In the genomic region with DNA sequence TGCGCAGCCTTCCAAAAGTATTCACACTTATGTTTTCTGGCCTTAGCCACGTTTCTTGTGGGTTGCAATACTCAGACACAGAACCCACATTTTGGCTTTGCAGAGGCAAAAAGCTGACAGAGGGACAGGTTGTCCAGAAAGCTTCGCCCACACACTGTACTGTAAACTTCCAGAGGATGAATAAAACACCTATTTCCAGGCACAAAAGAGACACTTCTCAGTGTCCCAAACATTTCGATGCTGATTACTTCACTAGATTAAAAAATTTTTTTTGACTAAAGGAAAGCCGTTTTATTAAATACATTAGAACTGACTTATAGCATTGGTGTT, we compare ENCODE assay signal across 7 cellular contexts. TPM values are rescaled to one million over a fixed set of nuclear protein-coding genes. Genes with fewer than 3 reads are reported as not detected.
DNase-seq lines count a peak whose midpoint lies in the region; ATAC-seq and TF ChIP-seq lines count a peak whose summit lies in the region.

No MANE protein-coding gene starts in this region.

- H3K36me3 ChIP-seq in OCI-LY3 (replicated peaks; ENCODE audit: low read depth, low read length) (no peaks in the 10 kb centered on the region), endocrine pancreas (ENCODE audit: control insufficient read depth, insufficient read depth, low read length) (no peaks in the 10 kb centered on the region), gastrocnemius medialis (no peaks in the 10 kb centered on the region)

- intact Hi-C loops in Calu3 (cut with micrococcal nuclease; ENCODE audit: unreplicated experiment): loop anchor here (1.0 to 2.0 kb wide), 2 partner anchors 29 to 68 kb away; a partner anchor contains a TSS
- intact Hi-C loops in gastrocnemius medialis (cut with DNase I; ENCODE audit: low total_unique reads): loop anchor here (1.0 kb wide), 4 partner anchors 19 to 68 kb away; no protein-coding TSS in a partner anchor

- CTCF ChIA-PET in Calu3 (lab: Charles Lee): no interaction called here

- peak overlapping the region; percentile 92 for H2AFZ ChIP-seq in OCI-LY3 (ENCODE audit: low read depth, low read length)

- H3K9ac ChIP-seq in OCI-LY3 (ENCODE audit: low read length) (no peak overlapping the region; the same call in 1 of the 2 replicates), endocrine pancreas (ENCODE audit: control insufficient read depth, insufficient read depth, low read length) (no peak overlapping the region)

- BruUV-seq in Calu3 (replicated peaks; lab: Mats Ljungman, UMichigan): no TSS peak

- no peaks in the 10 kb centered on the region for H3K9me3 ChIP-seq in OCI-LY3 (ENCODE audit: insufficient read depth, low read length)
- no peaks in the 10 kb centered on the region for H3K9me3 ChIP-seq in endocrine pancreas (ENCODE audit: control insufficient read depth, low read length)
- no peaks in the 10 kb centered on the region for H3K9me3 ChIP-seq in gastrocnemius medialis

- in situ Hi-C loops in gastrocnemius medialis (cut with MboI; ENCODE audit: low sequenced_read_pairs in 4 of 4): loop anchor here in 2 of 4 donors (10.0 kb wide), 1 partner anchor 71 kb away; a partner anchor contains a TSS

- no peaks in the 10 kb centered on the region for H3K9me3 Mint-ChIP-seq in Calu3 (ENCODE audit: low read depth, unreplicated experiment)

- H3K27me3 ChIP-seq in OCI-LY3 (ENCODE audit: low read depth, low read length) (no peaks in the 10 kb centered on the region), endocrine pancreas (ENCODE audit: control insufficient read depth, insufficient read depth, low read length) (no peaks in the 10 kb centered on the region), gastrocnemius medialis (no peaks in the 10 kb centered on the region)

- no peak for DNase-seq in Calu3
- DNase-seq in gastrocnemius medialis: no peak
- no peak for DNase-seq in stimulated activated CD4-positive, alpha-beta T cell treated with anti-CD3 and anti-CD28 coated beads, Interleukin-4, amount 100 ng/mL, for 24 hours

- TF ChIP-seq CTCF in Calu3 (IDR thresholded peaks at IDR 0.05; ENCODE audit: unreplicated experiment): no peak
- TF ChIP-seq CTCF in OCI-LY3 (IDR thresholded peaks at IDR 0.05; ENCODE audit: low read depth, low read length): no peak; the same call in 1 of the 2 replicates
- no peak for TF ChIP-seq CTCF in gastrocnemius medialis (IDR thresholded peaks at IDR 0.05 in 4 of 5, conservative IDR thresholded peaks at IDR 0.05 in 1 of 5)

- H3K79me2 ChIP-seq in OCI-LY3 (ENCODE audit: low read length): no peaks in the 10 kb centered on the region

- H3K36me3 Mint-ChIP-seq in Calu3 (ENCODE audit: insufficient read depth, unreplicated experiment): peaks cover 6% of the 10 kb centered on the region

- H3K27ac Mint-ChIP-seq in Calu3 (ENCODE audit: unreplicated experiment): no peak overlapping the region

- peak overlapping the region; percentile 39 for H3K4me3 Mint-ChIP-seq in Calu3 (ENCODE audit: low read depth, unreplicated experiment)

- H3K27ac ChIP-seq in OCI-LY3 (ENCODE audit: low read length): no peak overlapping the region
- H3K27ac ChIP-seq in gastrocnemius medialis: no peak overlapping the region

- H3K4me3 ChIP-seq in OCI-LY3 (ENCODE audit: low read length) (peak overlapping the region; percentile 69), endocrine pancreas (ENCODE audit: control insufficient read depth, insufficient read depth, low read length) (peak overlapping the region; percentile 22), gastrocnemius medialis (peak overlapping the region in 3 of 4 donors; percentile 41 to 50 (median 43))

- ATAC-seq in gastrocnemius medialis (peak in 1 of 2 donors; percentile 18), GM19463 (IDR thresholded peaks at IDR 0.05; ENCODE audit: unreplicated experiment) (no peak)
- no peak for ATAC-seq in activated CD4-positive, CD25-positive, alpha-beta regulatory T cell treated with anti-CD3 and anti-CD28 coated beads, Interleukin-2, amount 50 U/mL, for 24 hours

- no peaks in the 10 kb centered on the region for H4K20me1 ChIP-seq in OCI-LY3 (ENCODE audit: insufficient read depth, low read length)

- H3K4me2 ChIP-seq in OCI-LY3 (ENCODE audit: low read length): peak overlapping the region; percentile 77

- H3K4me1 ChIP-seq in OCI-LY3 (ENCODE audit: low read length) (peaks cover 14% of the 10 kb centered on the region), endocrine pancreas (ENCODE audit: control insufficient read depth, insufficient read depth, low read length) (peaks cover 9% of the 10 kb centered on the region), gastrocnemius medialis (peaks cover 17 to 18% of the 10 kb centered on the region in 2 donors)

- H3K27me3 Mint-ChIP-seq in Calu3 (ENCODE audit: unreplicated experiment): no peaks in the 10 kb centered on the region

- TF ChIP-seq POLR2A in gastrocnemius medialis (IDR thresholded peaks at IDR 0.05): no peak

- peaks cover 15% of the 10 kb centered on the region for H3K4me1 Mint-ChIP-seq in Calu3 (ENCODE audit: low read depth, unreplicated experiment)

RNA-seq across cellular contexts. Expression of a gene that starts 28.0 kb away (rescaled TPM):
- total RNA-seq in Calu3 (2022): 10.7 and 11.4 TPM in 2 replicates
- total RNA-seq in gastrocnemius medialis: 1 to 10 TPM; 4.3 to 8.3 (median 5.8) TPM

RNA-seq across cellular contexts. Expression of a gene that starts 30.3 kb away (rescaled TPM):
- total RNA-seq in Calu3 (2022) (45.4 and 47.6 TPM in 2 replicates), gastrocnemius medialis (100 to 1,000 TPM; 131 to 195 (median 169) TPM)
